ENCODE assay signal across 31 cellular contexts in the genomic region with DNA sequence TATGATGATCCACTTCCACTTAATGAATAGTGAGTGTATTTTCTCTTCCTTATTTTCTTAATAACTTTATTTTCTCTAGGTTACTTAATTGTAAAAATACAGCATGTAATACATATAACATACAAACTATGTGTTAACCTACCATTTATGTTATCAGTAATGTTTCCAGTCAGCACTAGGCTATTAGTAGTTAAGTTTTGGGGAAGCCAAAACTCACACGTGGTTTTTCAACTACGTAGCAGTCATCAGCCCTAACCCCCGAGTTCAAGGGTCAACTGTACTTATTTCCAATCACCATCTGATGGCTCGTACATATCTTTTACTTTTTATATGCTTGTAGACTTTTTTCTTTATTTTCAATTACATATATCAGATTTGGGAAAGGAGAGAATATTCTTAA.
"Had no signal": no experiment of that assay in that cellular context is flagged by ENCODE, and none has a peak within 500 bp of the region (broad histone marks: within the 10 kb centered on the region; RNA-seq: fewer than 3 reads in every experiment).

No MANE protein-coding gene starts in this region.

- H3K36me3 ChIP-seq: brain microvascular endothelial cell, esophagus muscularis mucosa, gastroesophageal sphincter, heart right ventricle, WERI-Rb-1 had no signal

- H3K4me1 Mint-ChIP-seq: activated B cell treated with CpG ODN at 0.5 μM for 24 hours; activated T-helper 17 cell treated with anti-CD3 and anti-CD28 coated beads, Interleukin-2, amount 50 U/mL, for 72 hours had no signal

- H3K4me3 Mint-ChIP-seq: activated B cell treated with CpG ODN at 0.5 μM for 24 hours; activated CD8-positive, alpha-beta T cell treated with anti-CD3 and anti-CD28 coated beads for 36 hours; activated naive CD8-positive, alpha-beta T cell; activated T-cell treated with anti-CD3 and anti-CD28 coated beads, Interleukin-2, amount 50 U/mL, for 4 hours; activated T-helper 17 cell treated with anti-CD3 and anti-CD28 coated beads, Interleukin-2, amount 50 U/mL, for 72 hours; effector memory CD8-positive, alpha-beta T cell; T-helper 17 cell; T-helper 2 cell treated with Interferon-gamma antibody and Interleukin-4, amounts not matched to agents 5 μg/mL and 100 μg/mL, for 36 hours had no signal

- H3K27me3 ChIP-seq: brain microvascular endothelial cell had no signal

- H3K9me3 ChIP-seq: esophagus muscularis mucosa, gastroesophageal sphincter, heart right ventricle had no signal

- H3K4me3 ChIP-seq: esophagus muscularis mucosa, gastroesophageal sphincter, heart right ventricle had no signal

- H3K9me3 Mint-ChIP-seq: activated CD8-positive, alpha-beta T cell treated with anti-CD3 and anti-CD28 coated beads for 36 hours; activated T-cell treated with anti-CD3 and anti-CD28 coated beads, Interleukin-2, amount 50 U/mL, for 4 hours; T-helper 2 cell treated with Interferon-gamma antibody and Interleukin-4, amounts not matched to agents 5 μg/mL and 100 μg/mL, for 36 hours had no signal

- ATAC-seq: activated CD4-positive, CD25-positive, alpha-beta regulatory T cell treated with anti-CD3 and anti-CD28 coated beads, Interleukin-2, amount 50 U/mL, for 24 hours; activated CD8-positive, alpha-beta T cell treated with anti-CD3 and anti-CD28 coated beads for 36 hours; activated T-cell treated with anti-CD3 and anti-CD28 coated beads, Interleukin-2, amount 50 U/mL, for 4 hours; activated T-helper 17 cell treated with anti-CD3 and anti-CD28 coated beads, Interleukin-2, amount 50 U/mL, for 72 hours; effector memory CD8-positive, alpha-beta T cell; gastroesophageal sphincter; heart right ventricle; T-helper 17 cell had no signal

- H3K27ac Mint-ChIP-seq: activated B cell treated with CpG ODN at 0.5 μM for 24 hours; activated CD8-positive, alpha-beta T cell treated with anti-CD3 and anti-CD28 coated beads for 36 hours; activated naive CD8-positive, alpha-beta T cell; activated T-helper 17 cell treated with anti-CD3 and anti-CD28 coated beads, Interleukin-2, amount 50 U/mL, for 72 hours; effector memory CD8-positive, alpha-beta T cell; T-helper 17 cell; T-helper 2 cell treated with Interferon-gamma antibody and Interleukin-4, amounts not matched to agents 5 μg/mL and 100 μg/mL, for 36 hours had no signal

- H3K4me1 ChIP-seq: esophagus muscularis mucosa, gastroesophageal sphincter, heart right ventricle had no signal

- DNase-seq: activated B cell treated with CpG ODN at 0.5 μM for 24 hours; activated CD4-positive, alpha-beta T cell treated with anti-CD3 and anti-CD28 coated beads for 48 hours; activated CD4-positive, alpha-beta T cell treated with anti-CD3 and anti-CD28 coated beads, Interleukin-2, amount 50 U/mL, for 1 hour; activated CD4-positive, alpha-beta T cell treated with anti-CD3 and anti-CD28 coated beads, Interleukin-2, amount 50 U/mL, for 48 hours; activated CD8-positive, alpha-beta memory T cell treated with anti-CD3 and anti-CD28 coated beads for 24 hours; activated CD8-positive, alpha-beta T cell treated with anti-CD3 and anti-CD28 coated beads for 36 hours; activated effector memory CD4-positive, alpha-beta T cell treated with Interleukin-2 at 50 U/mL for 16 hours; activated gamma-delta T cell treated with Interleukin-2 at 50 U/mL for 16 hours; activated naive CD4-positive, alpha-beta T cell treated with anti-CD3 and anti-CD28 coated beads, Interleukin-2, amount 50 U/mL, for 16 hours; activated naive CD4-positive, alpha-beta T cell treated with Interleukin-2 at 50 U/mL for 16 hours; activated T-cell treated with anti-CD3 and anti-CD28 coated beads, Interleukin-2, amount 50 U/mL, for 4 hours; amniotic stem cell; anterior cingulate cortex; brain microvascular endothelial cell; caudate nucleus; cortex of kidney; dermis blood vessel endothelial cell; effector CD4-positive, alpha-beta T cell; effector memory CD8-positive, alpha-beta T cell; erythroblast; foreskin melanocyte; heart right ventricle; T-helper 17 cell; T1000; WERI-Rb-1 had no signal

- H3K27ac ChIP-seq: brain microvascular endothelial cell, esophagus muscularis mucosa, gastroesophageal sphincter, heart right ventricle, WERI-Rb-1 had no signal
